1 cellular context compared by ENCODE assay signal in the genomic region with DNA sequence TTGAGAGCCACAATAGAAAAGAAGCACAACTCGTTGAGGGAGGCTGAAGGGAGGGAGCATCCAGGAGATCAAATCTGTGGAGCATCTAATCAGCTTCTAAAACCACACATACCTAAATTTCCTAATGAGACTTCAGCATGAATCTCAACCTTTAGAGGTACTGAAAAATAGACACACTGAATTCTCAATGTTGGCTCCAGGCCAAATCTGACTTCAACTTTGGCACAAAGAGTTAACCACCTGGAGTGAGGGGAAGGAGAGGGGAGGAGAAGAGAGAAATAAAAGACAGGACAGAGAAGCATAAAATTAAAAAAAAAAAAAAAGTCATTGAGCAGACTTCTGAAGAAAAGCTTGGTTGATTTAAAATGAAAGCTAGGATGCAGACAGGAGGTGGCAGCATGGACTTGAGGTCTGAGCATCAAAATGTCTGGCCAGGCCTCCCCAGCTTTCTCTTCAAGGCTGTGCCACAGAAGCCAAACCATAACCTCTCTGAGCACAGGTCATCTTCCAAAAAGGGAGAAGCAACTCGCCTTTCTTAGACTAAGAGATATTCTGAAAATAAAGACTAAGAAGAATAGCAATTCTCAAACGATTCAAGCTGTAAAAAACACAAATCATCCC.
TF ChIP-seq lines count a peak whose summit lies in the region.

No MANE protein-coding gene starts in this region.

TF ChIP-seq in IMR-90, 13 proteins besides CTCF, POLR2A, EP300 and RAD21:
- TF ChIP-seq SMC3 (IDR thresholded peaks at IDR 0.05; ENCODE audit: low read depth, low read length) (peak; percentile 38; the same call in 1 of the 2 replicates), CEBPB (IDR thresholded peaks at IDR 0.05; ENCODE audit: low read depth, low read length) (no peak), FOS (IDR thresholded peaks at IDR 0.05; ENCODE audit: low read depth, low read length) (no peak), BHLHE40 (IDR thresholded peaks at IDR 0.05; ENCODE audit: low read depth, low read length) (no peak), RCOR1 (IDR thresholded peaks at IDR 0.05; ENCODE audit: insufficient replicate concordance, low read length) (no peak), NFE2L2 (IDR thresholded peaks at IDR 0.05; ENCODE audit: low read depth, low read length) (no peak), CHD1 (IDR thresholded peaks at IDR 0.05; ENCODE audit: low read depth, low read length) (no peak)
- TF ChIP-seq, protein P1, sequence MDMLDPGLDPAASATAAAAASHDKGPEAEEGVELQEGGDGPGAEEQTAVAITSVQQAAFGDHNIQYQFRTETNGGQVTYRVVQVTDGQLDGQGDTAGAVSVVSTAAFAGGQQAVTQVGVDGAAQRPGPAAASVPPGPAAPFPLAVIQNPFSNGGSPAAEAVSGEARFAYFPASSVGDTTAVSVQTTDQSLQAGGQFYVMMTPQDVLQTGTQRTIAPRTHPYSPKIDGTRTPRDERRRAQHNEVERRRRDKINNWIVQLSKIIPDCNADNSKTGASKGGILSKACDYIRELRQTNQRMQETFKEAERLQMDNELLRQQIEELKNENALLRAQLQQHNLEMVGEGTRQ (IDR thresholded peaks at IDR 0.05; ENCODE audit: low read depth, low read length): no peak
TF ChIP-seq in IMR-90: peak in this region for 1.
